In the genomic region with DNA sequence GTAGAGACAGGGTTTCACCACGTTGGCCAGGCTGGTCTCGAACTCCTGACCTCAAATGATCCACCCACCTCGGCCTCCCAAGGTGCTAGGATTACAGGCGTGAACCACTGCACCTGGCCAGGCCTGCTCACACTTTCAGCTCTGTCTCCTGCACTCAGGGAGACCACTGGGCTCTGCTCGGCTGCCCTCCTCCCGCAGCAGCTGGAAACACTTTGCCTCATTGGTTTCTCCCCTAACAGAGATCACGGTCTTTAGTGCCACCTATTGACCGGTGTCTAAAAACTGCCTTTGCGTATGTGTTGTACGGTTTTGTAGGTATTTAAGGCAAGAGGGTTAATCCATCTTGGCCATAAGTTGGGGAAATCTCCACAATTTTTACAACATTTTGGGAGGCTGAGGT, we compare ENCODE assay signal across 8 cellular contexts. TPM values are rescaled to one million over a fixed set of nuclear protein-coding genes. Genes with fewer than 3 reads are reported as not detected.
A peak's percentile ranks its signal among the peaks of the same experiment; 100 is the strongest.
DNase-seq lines count a peak whose midpoint lies in the region; ATAC-seq, FAIRE-seq and TF ChIP-seq lines count a peak whose summit lies in the region.
"Not testable (repeated sequence)": the region's sequence is repeated elsewhere in the genome, so short reads cannot be mapped to it uniquely, and the experiment has no call there.

No MANE protein-coding gene starts in this region.

- peak; percentile 61 for ATAC-seq in GM19455 (IDR thresholded peaks at IDR 0.05; ENCODE audit: unreplicated experiment)
- peak; percentile 53 for ATAC-seq in left colon

- intact Hi-C loops in left colon (cut with DNase I, micrococcal nuclease) = not testable (repeated sequence)

- not testable (repeated sequence) for H3K4me3 ChIP-seq in choroid plexus epithelial cell (ENCODE audit: low read depth, low read length)

- DNase-seq in DMS 273 (lab: John Stamatoyannopoulos, UW; ENCODE audit: unreplicated experiment) = peak; percentile 92
- peak; percentile 45 for DNase-seq in HTR-8/SVneo (ENCODE audit: insufficient read length, low spot score)
- DNase-seq in NCI-H2227 (lab: John Stamatoyannopoulos, UW; ENCODE audit: unreplicated experiment) = peak; percentile 87
- peak; percentile 88 for DNase-seq in SW480 (ENCODE audit: low spot score)
- DNase-seq in choroid plexus epithelial cell (ENCODE audit: low read depth) = peak; percentile 75
- DNase-seq in left colon = peak in 1 of 2 donors; percentile 17
- DNase-seq in stimulated activated CD8-positive, alpha-beta memory T cell treated with anti-CD3 and anti-CD28 coated beads, Interleukin-4, amount 100 ng/mL, for 48 hours = peak; percentile 32

- peak; percentile 20 for FAIRE-seq in HTR-8/SVneo (lab: Jason Lieb, UNC)

- peak; percentile 58 for TF ChIP-seq CTCF in choroid plexus epithelial cell (conservative IDR thresholded peaks at IDR 0.05; ENCODE audit: low read depth, low read length)

RNA-seq across cellular contexts. Expression of gene OCM2, which starts 23.4 kb away (rescaled TPM):
- not detected for total RNA-seq in left colon
